ENCODE assay signal across 33 cellular contexts in genomic region chr19:30854207-30854606, GRCh38.
"Had no signal": no experiment of that assay in that cellular context is flagged by ENCODE, and none has a peak within 500 bp of the region (broad histone marks: within the 10 kb centered on the region; RNA-seq: fewer than 3 reads in every experiment).

No MANE protein-coding gene starts in this region.

- H3K4me3 ChIP-seq: MG63 had no signal

- DNase-seq: Karpas-422, Kasumi-1, MG63, MM.1S, NCI-H1048, NCI-H1092, NCI-H1092 treated with DMSO at 0.1 percent for 48 hours, NCI-H1105, NCI-H1105 treated with DMSO at 0.1 percent for 48 hours, NCI-H1417, NCI-H1417 treated with DMSO at 0.1 percent for 48 hours, NCI-H1436, NCI-H1436 treated with DMSO at 0.1 percent for 48 hours, NCI-H146, NCI-H1694, NCI-H1694 treated with DMSO at 0.1 percent for 48 hours, NCI-H187, NCI-H187 treated with DMSO at 0.1 percent for 48 hours, NCI-H1930, NCI-H2029, NCI-H2029 treated with DMSO at 0.1 percent for 48 hours, NCI-H2081, NCI-H2081 treated with DMSO at 0.1 percent for 48 hours, NCI-H2107, NCI-H2171, NCI-H2171 treated with DMSO at 0.1 percent for 48 hours, NCI-H2227 treated with DMSO at 0.1 percent for 48 hours, NCI-H226, NCI-H345, NCI-H446, NCI-H446 treated with DMSO at 0.1 percent for 48 hours, NCI-H510A, NCI-H510A treated with DMSO at 0.1 percent for 48 hours had no signal

- H3K9me3 ChIP-seq: MG63 had no signal

- H3K36me3 ChIP-seq: MG63 had no signal

- H3K27me3 ChIP-seq: MG63 had no signal
